ENCODE assay signal across 1 cellular context in genomic region chr11:76207642-76208378, GRCh38.
TF ChIP-seq lines count a peak whose summit lies in the region.

No MANE protein-coding gene starts in this region.

TF ChIP-seq in HepG2, 621 proteins besides CTCF, POLR2A, EP300 and RAD21 (continued from another document and continues in another):
- 0 out of 2 replicates have a peak, but pooled peaks have one; percentile 38 for TF ChIP-seq ZBTB39 (CRISPR knock-in tag; IDR thresholded peaks at IDR 0.05)
- TF ChIP-seq TEAD2 (CRISPR knock-in tag; IDR thresholded peaks at IDR 0.05) = no peak
- TF ChIP-seq PCBP2 (optimal IDR thresholded peaks at IDR 0.05; ENCODE audit: low read depth, low read length, poor library complexity, severe bottlenecking) = no peak
- no peak for TF ChIP-seq PBX3 (CRISPR knock-in tag; IDR thresholded peaks at IDR 0.05; ENCODE audit: borderline replicate concordance)
- no peak for TF ChIP-seq ZNF558 (CRISPR knock-in tag; IDR thresholded peaks at IDR 0.05; ENCODE audit: borderline replicate concordance)
- no peak for TF ChIP-seq RERE (CRISPR knock-in tag; IDR thresholded peaks at IDR 0.05; ENCODE audit: low read depth)
- TF ChIP-seq ZNF841 (CRISPR knock-in tag; IDR thresholded peaks at IDR 0.05; ENCODE audit: borderline replicate concordance) = no peak
- TF ChIP-seq TAF1 (CRISPR knock-in tag; IDR thresholded peaks at IDR 0.05) = 0 out of 2 replicates have a peak, but pooled peaks have one; percentile 29
- no peak for TF ChIP-seq ZNF569 (CRISPR knock-in tag; IDR thresholded peaks at IDR 0.05; ENCODE audit: borderline replicate concordance)
- no peak for TF ChIP-seq ZNF75D (CRISPR knock-in tag; IDR thresholded peaks at IDR 0.05; ENCODE audit: borderline replicate concordance)
- no peak for TF ChIP-seq ZFP90 (CRISPR knock-in tag; IDR thresholded peaks at IDR 0.05; ENCODE audit: borderline replicate concordance)
- no peak for TF ChIP-seq SALL2 (CRISPR knock-in tag; IDR thresholded peaks at IDR 0.05)
- no peak for TF ChIP-seq HBP1 (CRISPR knock-in tag; IDR thresholded peaks at IDR 0.05; ENCODE audit: low read depth)
- no peak for TF ChIP-seq ZNF326 (CRISPR knock-in tag; IDR thresholded peaks at IDR 0.05; ENCODE audit: borderline replicate concordance)
- no peak for TF ChIP-seq RBM22 (optimal IDR thresholded peaks at IDR 0.05; ENCODE audit: low read length)
- no peak; the same call in 1 of the 2 replicates for TF ChIP-seq ZNF607 (CRISPR knock-in tag; IDR thresholded peaks at IDR 0.05; ENCODE audit: borderline replicate concordance)
- TF ChIP-seq ZBTB7B (CRISPR knock-in tag; IDR thresholded peaks at IDR 0.05) = no peak
- TF ChIP-seq RBFOX2 (IDR thresholded peaks at IDR 0.05; ENCODE audit: low read depth, low read length) = no peak
- TF ChIP-seq MED13 (CRISPR knock-in tag; IDR thresholded peaks at IDR 0.05) = peak; percentile 20; the same call in 1 of the 2 replicates
- peak; percentile 56 for TF ChIP-seq RBM39 (IDR thresholded peaks at IDR 0.05; ENCODE audit: low read depth, low read length, poor library complexity, severe bottlenecking)
- no peak for TF ChIP-seq ZNF552 (CRISPR knock-in tag; IDR thresholded peaks at IDR 0.05; ENCODE audit: borderline replicate concordance)
- TF ChIP-seq ARHGAP35 (CRISPR knock-in tag; IDR thresholded peaks at IDR 0.05; ENCODE audit: borderline replicate concordance) = no peak
- TF ChIP-seq DBP (CRISPR knock-in tag; IDR thresholded peaks at IDR 0.05; ENCODE audit: not compliant biosample characterization) = no peak
- TF ChIP-seq ARID4A (CRISPR knock-in tag; IDR thresholded peaks at IDR 0.05; ENCODE audit: borderline replicate concordance) = peak; percentile 31; the same call in 1 of the 2 replicates
- TF ChIP-seq RARG (CRISPR knock-in tag; IDR thresholded peaks at IDR 0.05; ENCODE audit: low read depth) = no peak
- TF ChIP-seq THAP11 (CRISPR knock-in tag; IDR thresholded peaks at IDR 0.05) = 0 out of 2 replicates have a peak, but pooled peaks have one; percentile 24
- no peak for TF ChIP-seq NFRKB (IDR thresholded peaks at IDR 0.05)
- no peak for TF ChIP-seq ZNF737 (CRISPR knock-in tag; IDR thresholded peaks at IDR 0.05; ENCODE audit: borderline replicate concordance)
- TF ChIP-seq SMAD9 (CRISPR knock-in tag; IDR thresholded peaks at IDR 0.05) = no peak
- no peak for TF ChIP-seq ZBTB1 (CRISPR knock-in tag; IDR thresholded peaks at IDR 0.05; ENCODE audit: borderline replicate concordance)
- no peak for TF ChIP-seq KIAA2018 (CRISPR knock-in tag; IDR thresholded peaks at IDR 0.05; ENCODE audit: borderline replicate concordance)
- no peak for TF ChIP-seq ZFP62 (CRISPR knock-in tag; IDR thresholded peaks at IDR 0.05)
- TF ChIP-seq SP5 (CRISPR knock-in tag; IDR thresholded peaks at IDR 0.05; ENCODE audit: borderline replicate concordance, low read depth) = peak; percentile 40; the same call in 1 of the 2 replicates
- no peak for TF ChIP-seq TBL1XR1 (IDR thresholded peaks at IDR 0.05; ENCODE audit: borderline replicate concordance, low read length, partially characterized antibody)
